Comparison of ENCODE assay signal across 24 cellular contexts in the genomic region with DNA sequence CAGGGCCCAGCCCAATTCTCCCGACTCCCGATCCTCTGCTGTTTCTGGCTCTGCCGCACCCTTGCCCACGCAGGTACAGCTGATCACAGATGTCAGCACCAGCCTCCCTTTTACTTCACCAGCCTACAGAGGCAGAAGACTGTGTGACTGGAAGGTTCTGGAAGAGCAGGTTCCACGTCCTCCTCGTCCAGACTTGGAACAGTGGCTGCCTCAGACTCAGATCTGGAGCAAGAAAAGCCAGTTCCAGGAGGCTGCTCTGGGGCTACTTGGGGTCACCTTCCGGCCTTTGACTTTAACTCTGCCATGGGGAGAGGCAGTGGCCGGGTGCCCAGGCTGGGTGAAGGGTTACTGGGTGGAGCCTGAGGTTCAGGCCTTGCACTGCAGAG. TPM values are rescaled to one million over a fixed set of nuclear protein-coding genes. Genes with fewer than 3 reads are reported as not detected.
DNase-seq lines count a peak whose midpoint lies in the region; ATAC-seq and TF ChIP-seq lines count a peak whose summit lies in the region.
"Had no signal": no experiment of that assay in that cellular context is flagged by ENCODE, and none has a peak within 500 bp of the region (broad histone marks: within the 10 kb centered on the region; RNA-seq: fewer than 3 reads in every experiment).

No MANE protein-coding gene starts in this region.

- no peaks in the 10 kb centered on the region for H3K36me3 Mint-ChIP-seq in type B pancreatic cell
- no peaks in the 10 kb centered on the region for H3K36me3 Mint-ChIP-seq in natural killer cell treated with Interleukin-12 subunit alpha and Interleukin-12 subunit beta and Interleukin-15 and Interleukin-18, amount 100 ng/mL, for 72 hours
- no peaks in the 10 kb centered on the region for H3K36me3 Mint-ChIP-seq in activated naive CD8-positive, alpha-beta T cell treated with anti-CD3 and anti-CD28 coated beads for 36 hours
- H3K36me3 Mint-ChIP-seq: activated CD4-positive, alpha-beta memory T cell treated with anti-CD3 and anti-CD28 coated beads for 36 hours had no signal

- no peak overlapping the region for H3K4me3 Mint-ChIP-seq in type B pancreatic cell
- H3K4me3 Mint-ChIP-seq in natural killer cell treated with Interleukin-12 subunit alpha and Interleukin-12 subunit beta and Interleukin-15 and Interleukin-18, amount 100 ng/mL, for 72 hours, result no peak overlapping the region
- no peak overlapping the region for H3K4me3 Mint-ChIP-seq in activated naive CD8-positive, alpha-beta T cell treated with anti-CD3 and anti-CD28 coated beads for 36 hours
- H3K4me3 Mint-ChIP-seq: activated CD4-positive, alpha-beta memory T cell treated with anti-CD3 and anti-CD28 coated beads for 36 hours; activated naive CD8-positive, alpha-beta T cell treated with anti-CD3 and anti-CD28 coated beads, Interleukin-2, amount 50 U/mL, for 24 hours had no signal

- ATAC-seq in esophagus mucosa, result peak; percentile 96
- no peak for ATAC-seq in natural killer cell treated with Interleukin-12 subunit alpha and Interleukin-12 subunit beta and Interleukin-15 and Interleukin-18, amount 100 ng/mL, for 72 hours
- no peak for ATAC-seq in GM18502 (IDR thresholded peaks at IDR 0.05; ENCODE audit: poor library complexity, unreplicated experiment)
- ATAC-seq: activated naive CD8-positive, alpha-beta T cell treated with anti-CD3 and anti-CD28 coated beads, Interleukin-2, amount 50 U/mL, for 24 hours; GM12878 had no signal

- peak overlapping the region; percentile 37 for H3K27ac Mint-ChIP-seq in type B pancreatic cell
- H3K27ac Mint-ChIP-seq in natural killer cell treated with Interleukin-12 subunit alpha and Interleukin-12 subunit beta and Interleukin-15 and Interleukin-18, amount 100 ng/mL, for 72 hours, result no peak overlapping the region
- no peak overlapping the region for H3K27ac Mint-ChIP-seq in activated naive CD8-positive, alpha-beta T cell treated with anti-CD3 and anti-CD28 coated beads for 36 hours
- H3K27ac Mint-ChIP-seq: activated CD4-positive, alpha-beta memory T cell treated with anti-CD3 and anti-CD28 coated beads for 36 hours; activated naive CD8-positive, alpha-beta T cell treated with anti-CD3 and anti-CD28 coated beads, Interleukin-2, amount 50 U/mL, for 24 hours had no signal

- H3K9me3 Mint-ChIP-seq in type B pancreatic cell, result no peaks in the 10 kb centered on the region
- H3K9me3 Mint-ChIP-seq in natural killer cell treated with Interleukin-12 subunit alpha and Interleukin-12 subunit beta and Interleukin-15 and Interleukin-18, amount 100 ng/mL, for 72 hours, result no peaks in the 10 kb centered on the region
- H3K9me3 Mint-ChIP-seq in activated naive CD8-positive, alpha-beta T cell treated with anti-CD3 and anti-CD28 coated beads for 36 hours, result no peaks in the 10 kb centered on the region
- H3K9me3 Mint-ChIP-seq: activated naive CD8-positive, alpha-beta T cell treated with anti-CD3 and anti-CD28 coated beads, Interleukin-2, amount 50 U/mL, for 24 hours had no signal

- DNase-seq in NCI-H2196 (lab: John Stamatoyannopoulos, UW; ENCODE audit: unreplicated experiment), result peak; percentile 21
- no peak for DNase-seq in NCI-H2196 treated with DMSO at 0.1 percent for 48 hours (lab: John Stamatoyannopoulos, UW; ENCODE audit: unreplicated experiment)
- DNase-seq in mucosa of gallbladder (ENCODE audit: low spot score), result peak; percentile 76
- DNase-seq in type B pancreatic cell (ENCODE audit: extremely low spot score, unreplicated experiment), result no peak
- no peak for DNase-seq in natural killer cell treated with Interleukin-12 subunit alpha and Interleukin-12 subunit beta and Interleukin-15 and Interleukin-18, amount 100 ng/mL, for 72 hours (ENCODE audit: low spot score)
- no peak for DNase-seq in activated naive CD8-positive, alpha-beta T cell treated with anti-CD3 and anti-CD28 coated beads for 36 hours
- DNase-seq: activated CD4-positive, alpha-beta memory T cell treated with anti-CD3 and anti-CD28 coated beads for 36 hours; activated CD4-positive, CD25-positive, alpha-beta regulatory T cell; activated effector memory CD4-positive, alpha-beta T cell treated with Interleukin-2 at 50 U/mL for 16 hours; activated naive CD8-positive, alpha-beta T cell treated with anti-CD3 and anti-CD28 coated beads, Interleukin-2, amount 50 U/mL, for 24 hours; brain microvascular endothelial cell; cortex of kidney; DND-41; IMR-90; NCI-H1436; stimulated activated CD4-positive, alpha-beta T cell treated with anti-CD3 and anti-CD28 coated beads, Interleukin-4, amount 100 ng/mL, for 1 hour; stimulated activated naive CD4-positive, alpha-beta T cell; T-helper 9 cell; tibial artery had no signal

- H3K4me1 Mint-ChIP-seq in type B pancreatic cell (ENCODE audit: unreplicated experiment), result peaks cover 7% of the 10 kb centered on the region
- H3K4me1 Mint-ChIP-seq in natural killer cell treated with Interleukin-12 subunit alpha and Interleukin-12 subunit beta and Interleukin-15 and Interleukin-18, amount 100 ng/mL, for 72 hours (ENCODE audit: low read depth in 2 of 2), result no peaks in the 10 kb centered on the region
- H3K4me1 Mint-ChIP-seq in activated naive CD8-positive, alpha-beta T cell treated with anti-CD3 and anti-CD28 coated beads for 36 hours, result peaks cover 3% of the 10 kb centered on the region
- H3K4me1 Mint-ChIP-seq: activated naive CD8-positive, alpha-beta T cell treated with anti-CD3 and anti-CD28 coated beads, Interleukin-2, amount 50 U/mL, for 24 hours had no signal

- H3K27me3 Mint-ChIP-seq in type B pancreatic cell, result peaks cover 12% of the 10 kb centered on the region
- H3K27me3 Mint-ChIP-seq in natural killer cell treated with Interleukin-12 subunit alpha and Interleukin-12 subunit beta and Interleukin-15 and Interleukin-18, amount 100 ng/mL, for 72 hours, result peaks cover 16 to 20% of the 10 kb centered on the region in 2 donors
- H3K27me3 Mint-ChIP-seq in activated naive CD8-positive, alpha-beta T cell treated with anti-CD3 and anti-CD28 coated beads for 36 hours, result peaks cover 12% of the 10 kb centered on the region

- no peak for TF ChIP-seq CTCF in type B pancreatic cell (conservative IDR thresholded peaks at IDR 0.05)

RNA-seq across cellular contexts. Expression of a gene that starts 16.1 kb away (rescaled TPM):
- total RNA-seq in esophagus mucosa (0.28 TPM), mucosa of gallbladder (9.6 TPM), type B pancreatic cell (ENCODE audit: low replicate concordance) (0.38 and 0.94 TPM in 2 replicates)
- total RNA-seq in natural killer cell treated with Interleukin-12 subunit alpha and Interleukin-12 subunit beta and Interleukin-15 and Interleukin-18, amount 100 ng/mL, for 72 hours, result under 1 TPM in 1 of 2 donors, not detected in 1; 0.17 TPM
- total RNA-seq in activated naive CD8-positive, alpha-beta T cell treated with anti-CD3 and anti-CD28 coated beads for 36 hours, result not detected
- total RNA-seq: activated CD4-positive, alpha-beta memory T cell treated with anti-CD3 and anti-CD28 coated beads for 36 hours; GM12878; IMR-90; mononuclear cell; smooth muscle cell had no signal

Comparison
In these comparisons a context has a peak if more than half of its experiments do, and no peak if none do; other contexts are left out.
1. DNase-seq: peak in NCI-H2196 (single experiment) and mucosa of gallbladder (single experiment); none in NCI-H2196 treated with DMSO at 0.1 percent for 48 hours (single experiment), type B pancreatic cell (single experiment), natural killer cell treated with Interleukin-12 subunit alpha and Interleukin-12 subunit beta and Interleukin-15 and Interleukin-18, amount 100 ng/mL, for 72 hours (single experiment) and activated naive CD8-positive, alpha-beta T cell treated with anti-CD3 and anti-CD28 coated beads for 36 hours (single experiment).